ENCODE assay signal across 13 cellular contexts in genomic region chr10:133405844-133406527, GRCh38. TPM values are rescaled to one million over a fixed set of nuclear protein-coding genes. Genes with fewer than 3 reads are reported as not detected.
DNase-seq lines count a peak whose midpoint lies in the region; ATAC-seq, FAIRE-seq and TF ChIP-seq lines count a peak whose summit lies in the region.
"Had no signal": no experiment of that assay in that cellular context is flagged by ENCODE, and none has a peak within 500 bp of the region (broad histone marks: within the 10 kb centered on the region; RNA-seq: fewer than 3 reads in every experiment).

No MANE protein-coding gene starts in this region.

- TF ChIP-seq CTCF in choroid plexus epithelial cell (conservative IDR thresholded peaks at IDR 0.05; ENCODE audit: low read depth, low read length) (no peak), right lobe of liver (IDR thresholded peaks at IDR 0.05) (no peak)

- WGBS in right lobe of liver (ENCODE audit: insufficient coverage, low coverage, low lambda C conversion rate, missing lambda C conversion rate) = 92% methylated on average over 8 of the region's 8 CpGs

- no peaks in the 10 kb centered on the region for H3K9me3 ChIP-seq in right lobe of liver
- H3K9me3 ChIP-seq: vagina had no signal

- TF ChIP-seq POLR2A in right lobe of liver (IDR thresholded peaks at IDR 0.05) = no peak

- ATAC-seq in GM19351 (IDR thresholded peaks at IDR 0.05; ENCODE audit: unreplicated experiment) = peak; percentile 46
- ATAC-seq in HG03354 (IDR thresholded peaks at IDR 0.05; ENCODE audit: poor library complexity, severe bottlenecking, unreplicated experiment) = peak; percentile 66
- no peak for ATAC-seq in esophagus mucosa
- ATAC-seq in HG02623 (IDR thresholded peaks at IDR 0.05; ENCODE audit: unreplicated experiment) = no peak
- no peak for ATAC-seq in right lobe of liver

- peaks cover 0 to 19% (median 6%) of the 10 kb centered on the region in 4 donors for H3K36me3 ChIP-seq in right lobe of liver

- no peak overlapping the region for H3K4me3 ChIP-seq in choroid plexus epithelial cell (ENCODE audit: low read depth, low read length)
- no peak overlapping the region for H3K4me3 ChIP-seq in right lobe of liver
- H3K4me3 ChIP-seq: dorsolateral prefrontal cortex, vagina had no signal

- intact Hi-C loops in right lobe of liver (cut with DNase I) = no loop called here

- H3K27ac ChIP-seq in right lobe of liver = no peak overlapping the region
- H3K27ac ChIP-seq: vagina had no signal

- no peaks in the 10 kb centered on the region for H3K4me1 ChIP-seq in right lobe of liver
- H3K4me1 ChIP-seq: vagina had no signal

- H3K27me3 ChIP-seq in right lobe of liver = no peaks in the 10 kb centered on the region
- H3K27me3 ChIP-seq: dorsolateral prefrontal cortex, vagina had no signal

- peak; percentile 77 for DNase-seq in EH (ENCODE audit: low read depth)
- peak; percentile 23 for DNase-seq in choroid plexus epithelial cell (ENCODE audit: low read depth)
- no peak for DNase-seq in right lobe of liver
- DNase-seq in HTR-8/SVneo (ENCODE audit: insufficient read length, low spot score) = no peak
- DNase-seq: NCI-H748 treated with DMSO at 0.1 percent for 48 hours, T-helper 1 cell had no signal

- FAIRE-seq in HTR-8/SVneo (lab: Jason Lieb, UNC) = no peak
- FAIRE-seq: D721Med had no signal

RNA-seq across cellular contexts. Expression of gene MTG1, which starts 12.0 kb away (rescaled TPM):
- total RNA-seq in esophagus mucosa (35.2 TPM), right lobe of liver (10 to 100 TPM; 25.1 to 45.7 (median 34.5) TPM)

RNA-seq across cellular contexts. Expression of gene SPRN, which starts 18.4 kb away (rescaled TPM):
- total RNA-seq in esophagus mucosa = 0.12 TPM
- 10 to 100 TPM in 2 of 6 experiments, under 1 TPM in 3, not detected in 1; 0.07 to 15.1 (median 0.11) TPM for total RNA-seq in right lobe of liver
- total RNA-seq: vagina had no signal

RNA-seq across cellular contexts. Expression of gene PAOX, which starts 26.9 kb away (rescaled TPM):
- total RNA-seq in esophagus mucosa = 11.3 TPM
- 10 to 100 TPM in 4 of 6 experiments, 1 to 10 TPM in 2; 9.4 to 15.9 (median 11.9) TPM for total RNA-seq in right lobe of liver

RNA-seq across cellular contexts. Expression of gene ECHS1, which starts 32.8 kb away (rescaled TPM):
- total RNA-seq in esophagus mucosa (79.5 TPM), right lobe of liver (100 to 1,000 TPM; 293 to 780 (median 436) TPM)

RNA-seq across cellular contexts. Expression of gene SCART1, which starts 47.8 kb away (rescaled TPM):
- total RNA-seq in esophagus mucosa = 0.56 TPM
- 1 to 10 TPM in 2 of 6 experiments, under 1 TPM in 4; 0.18 to 1.6 (median 0.33) TPM for total RNA-seq in right lobe of liver

Comparison
In these comparisons a context has a peak if more than half of its experiments do, and no peak if none do; other contexts are left out.
1. DNase-seq: peak in EH (single experiment) and choroid plexus epithelial cell (single experiment); none in right lobe of liver (0 of 3) and HTR-8/SVneo (single experiment).
2. ATAC-seq: peak in GM19351 (single experiment) and HG03354 (single experiment); none in esophagus mucosa (single experiment), HG02623 (single experiment) and right lobe of liver (0 of 4).